10 cellular contexts compared by ENCODE assay signal in genomic region chr3:41716391-41716910, GRCh38.
DNase-seq lines count a peak whose midpoint lies in the region; ATAC-seq and TF ChIP-seq lines count a peak whose summit lies in the region.
"Had no signal": no experiment of that assay in that cellular context is flagged by ENCODE, and none has a peak within 500 bp of the region (broad histone marks: within the 10 kb centered on the region; RNA-seq: fewer than 3 reads in every experiment).

No MANE protein-coding gene starts in this region.

- intact Hi-C loops in right lobe of liver (cut with DNase I), result no loop called here
- intact Hi-C loops in left colon (cut with DNase I, micrococcal nuclease), result no loop called here

- H3K9me3 ChIP-seq in right lobe of liver, result no peaks in the 10 kb centered on the region
- H3K9me3 ChIP-seq: ascending aorta had no signal

- no peaks in the 10 kb centered on the region for H3K27me3 ChIP-seq in right lobe of liver
- H3K27me3 ChIP-seq: ascending aorta had no signal

- H3K36me3 ChIP-seq in right lobe of liver, result no peaks in the 10 kb centered on the region
- H3K36me3 ChIP-seq: ascending aorta had no signal

- ATAC-seq in right lobe of liver (peak; percentile 45 to 81 (median 70)), GM21576 (IDR thresholded peaks at IDR 0.05; ENCODE audit: unreplicated experiment) (no peak), left colon (no peak)

- H3K27ac ChIP-seq in right lobe of liver, result no peak overlapping the region
- H3K27ac ChIP-seq: ascending aorta had no signal

- WGBS in right lobe of liver (ENCODE audit: insufficient coverage, low coverage, low lambda C conversion rate, missing lambda C conversion rate), result 85% methylated on average over 3 of the region's 3 CpGs

- H3K4me3 ChIP-seq in AG10803 (ENCODE audit: low read length) (no peak overlapping the region), LNCaP clone FGC (ENCODE audit: low read depth, low read length) (no peak overlapping the region), right lobe of liver (no peak overlapping the region)
- H3K4me3 ChIP-seq: ascending aorta had no signal

- DNase-seq in AG10803 (ENCODE audit: low read depth) (peak; percentile 37), LNCaP clone FGC (ENCODE audit: low read depth) (no peak), cerebellar cortex (ENCODE audit: low spot score) (peak; percentile 28), right lobe of liver (no peak), NCI-H345 treated with DMSO at 0.1 percent for 48 hours (lab: John Stamatoyannopoulos, UW; ENCODE audit: unreplicated experiment) (no peak), cortex of kidney (lab: John Stamatoyannopoulos, UW) (no peak), left colon (no peak)
- DNase-seq: activated CD4-positive, alpha-beta T cell treated with anti-CD3 and anti-CD28 coated beads, Interleukin-2, amount 50 U/mL, for 1 hour had no signal

- peaks cover 0 to 5% (median 0%) of the 10 kb centered on the region in 4 donors for H3K4me1 ChIP-seq in right lobe of liver
- H3K4me1 ChIP-seq: ascending aorta had no signal

- TF ChIP-seq CTCF in AG10803 (conservative IDR thresholded peaks at IDR 0.05; ENCODE audit: low read length), result peak; percentile 72
- peak; percentile 55 for TF ChIP-seq CTCF in LNCaP clone FGC (IDR thresholded peaks at IDR 0.05; ENCODE audit: control insufficient read depth, extremely low read depth, insufficient read depth)
- peak; percentile 54 to 70 (median 58) for TF ChIP-seq CTCF in right lobe of liver (IDR thresholded peaks at IDR 0.05)

- no peak for TF ChIP-seq POLR2A in right lobe of liver (IDR thresholded peaks at IDR 0.05)

Comparison
In these comparisons a context has a peak if more than half of its experiments do, and no peak if none do; other contexts are left out.
1. DNase-seq: peak in AG10803 (single experiment) and cerebellar cortex (single experiment); none in LNCaP clone FGC (single experiment), right lobe of liver (0 of 3), NCI-H345 treated with DMSO at 0.1 percent for 48 hours (single experiment), cortex of kidney (single experiment) and left colon (0 of 2).
2. ATAC-seq: peak in right lobe of liver (4 of 4); none in GM21576 (single experiment) and left colon (single experiment).
3. Peak in every context shown above with its lines, with median percentiles within 50 percentile points of each other: CTCF ChIP-seq.